In the genomic region with DNA sequence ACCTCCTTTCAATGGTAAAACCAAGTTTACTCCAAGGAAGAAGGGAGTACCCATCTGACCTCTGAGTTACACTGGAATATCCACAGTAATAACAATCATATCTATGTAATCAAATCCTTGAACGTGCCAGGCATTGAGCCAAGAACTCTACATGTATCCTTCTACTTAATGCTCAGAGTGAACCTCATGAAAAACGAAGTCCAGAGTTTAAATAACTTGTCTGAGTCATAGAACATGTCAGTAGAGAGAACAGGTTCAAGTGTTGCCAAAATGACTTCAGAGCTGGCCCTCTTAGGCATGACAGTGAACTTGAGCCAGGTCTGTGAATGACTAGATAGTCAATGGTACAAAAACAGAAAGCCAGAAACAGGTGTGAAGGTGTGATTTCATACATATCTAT, we compare ENCODE assay signal across 16 cellular contexts.
DNase-seq lines count a peak whose midpoint lies in the region; ATAC-seq and TF ChIP-seq lines count a peak whose summit lies in the region.
"Had no signal": no experiment of that assay in that cellular context is flagged by ENCODE, and none has a peak within 500 bp of the region (broad histone marks: within the 10 kb centered on the region; RNA-seq: fewer than 3 reads in every experiment).

No MANE protein-coding gene starts in this region.

- H3F3A ChIP-seq in SK-N-SH (replicated peaks; ENCODE audit: insufficient read depth), result no peaks in the 10 kb centered on the region

- TF ChIP-seq EP300 in SK-N-SH (IDR thresholded peaks at IDR 0.05; ENCODE audit: borderline replicate concordance in 1 of 2, low read depth in 1 of 2, low read length in 1 of 2), result no peak

- intact Hi-C loops in activated CD8-positive, alpha-beta T cell treated with anti-CD3 and anti-CD28 coated beads for 36 hours (cut with micrococcal nuclease), result no loop called here

- H3K36me3 ChIP-seq in SK-N-SH (replicated peaks in 1 of 2; ENCODE audit: control insufficient read depth in 1 of 2, insufficient read depth in 2 of 2, low read length in 1 of 2), result no peaks in the 10 kb centered on the region
- H3K36me3 ChIP-seq: spleen, upper lobe of left lung, WERI-Rb-1 had no signal

- no peak overlapping the region for H3K4me2 ChIP-seq in SK-N-SH

- no peaks in the 10 kb centered on the region for H3K79me2 ChIP-seq in SK-N-SH (ENCODE audit: insufficient read depth)

- TF ChIP-seq CTCF in activated CD8-positive, alpha-beta T cell treated with anti-CD3 and anti-CD28 coated beads for 36 hours (IDR thresholded peaks at IDR 0.05), result no peak
- no peak for TF ChIP-seq CTCF in SK-N-SH (IDR thresholded peaks at IDR 0.05)
- TF ChIP-seq CTCF in fibroblast of mammary gland (conservative IDR thresholded peaks at IDR 0.05; ENCODE audit: control insufficient read depth, insufficient read depth, low read depth, low read length), result no peak

- no peaks in the 10 kb centered on the region for H3K9me3 ChIP-seq in SK-N-SH

- CTCF ChIA-PET in activated CD8-positive, alpha-beta T cell treated with anti-CD3 and anti-CD28 coated beads, Interleukin-2, amount 10 ng/mL, durations not matched to agents 7 days and 5 days (lab: Charles Lee), result no interaction called here
- CTCF ChIA-PET in activated CD8-positive, alpha-beta T cell treated with anti-CD3 and anti-CD28 coated beads for 36 hours (lab: Charles Lee), result no interaction called here
- CTCF ChIA-PET in SK-N-SH (lab: Yijun Ruan, JAX), result interaction anchor here (0.9 to 1.1 kb wide), 2 partner anchors 8 to 322 kb away, joined by 3 read pairs; no protein-coding TSS in a partner anchor

- peaks cover 6% of the 10 kb centered on the region for H3K27me3 Mint-ChIP-seq in activated CD8-positive, alpha-beta T cell treated with anti-CD3 and anti-CD28 coated beads, Interleukin-2, amount 10 ng/mL, durations not matched to agents 7 days and 5 days (ENCODE audit: low read depth)
- H3K27me3 Mint-ChIP-seq in activated CD8-positive, alpha-beta T cell treated with anti-CD3 and anti-CD28 coated beads for 36 hours, result peaks cover 6% of the 10 kb centered on the region

- H3K4me1 ChIP-seq in SK-N-SH (ENCODE audit: control insufficient read depth in 1 of 2, insufficient read depth in 2 of 2, low read depth in 1 of 2, low read length in 1 of 2), result no peaks in the 10 kb centered on the region
- H3K4me1 ChIP-seq: spleen had no signal

- H3K9me3 Mint-ChIP-seq in activated CD8-positive, alpha-beta T cell treated with anti-CD3 and anti-CD28 coated beads, Interleukin-2, amount 10 ng/mL, durations not matched to agents 7 days and 5 days (ENCODE audit: insufficient read depth), result no peaks in the 10 kb centered on the region
- H3K9me3 Mint-ChIP-seq in activated CD8-positive, alpha-beta T cell treated with anti-CD3 and anti-CD28 coated beads for 36 hours, result peaks cover 10% of the 10 kb centered on the region

- H3K36me3 Mint-ChIP-seq in activated CD8-positive, alpha-beta T cell treated with anti-CD3 and anti-CD28 coated beads, Interleukin-2, amount 10 ng/mL, durations not matched to agents 7 days and 5 days (ENCODE audit: low read depth), result no peaks in the 10 kb centered on the region
- no peaks in the 10 kb centered on the region for H3K36me3 Mint-ChIP-seq in activated CD8-positive, alpha-beta T cell treated with anti-CD3 and anti-CD28 coated beads for 36 hours (ENCODE audit: low read depth)

- no peak overlapping the region for H3K4me3 Mint-ChIP-seq in activated CD8-positive, alpha-beta T cell treated with anti-CD3 and anti-CD28 coated beads, Interleukin-2, amount 10 ng/mL, durations not matched to agents 7 days and 5 days
- no peak overlapping the region for H3K4me3 Mint-ChIP-seq in activated CD8-positive, alpha-beta T cell treated with anti-CD3 and anti-CD28 coated beads for 36 hours
- H3K4me3 Mint-ChIP-seq: activated T-cell treated with anti-CD3 and anti-CD28 coated beads, Interleukin-2, amount 50 U/mL, for 24 hours; nephron had no signal

- no peak overlapping the region for H3K9ac ChIP-seq in SK-N-SH

- no peak overlapping the region for H2AFZ ChIP-seq in SK-N-SH (ENCODE audit: low read depth)

- no peaks in the 10 kb centered on the region for H3K9me2 ChIP-seq in SK-N-SH

- TF ChIP-seq RAD21 in SK-N-SH (IDR thresholded peaks at IDR 0.05; ENCODE audit: low read length), result no peak

- POLR2A ChIA-PET in activated CD8-positive, alpha-beta T cell treated with anti-CD3 and anti-CD28 coated beads, Interleukin-2, amount 10 ng/mL, durations not matched to agents 7 days and 5 days (lab: Charles Lee), result no interaction called here
- POLR2A ChIA-PET in activated CD8-positive, alpha-beta T cell treated with anti-CD3 and anti-CD28 coated beads for 36 hours (lab: Charles Lee), result no interaction called here
- POLR2A ChIA-PET in SK-N-SH (lab: Yijun Ruan, JAX), result no interaction called here

- no peak overlapping the region for H3K27ac Mint-ChIP-seq in activated CD8-positive, alpha-beta T cell treated with anti-CD3 and anti-CD28 coated beads, Interleukin-2, amount 10 ng/mL, durations not matched to agents 7 days and 5 days
- no peak overlapping the region for H3K27ac Mint-ChIP-seq in activated CD8-positive, alpha-beta T cell treated with anti-CD3 and anti-CD28 coated beads for 36 hours
- H3K27ac Mint-ChIP-seq: activated T-cell treated with anti-CD3 and anti-CD28 coated beads, Interleukin-2, amount 50 U/mL, for 24 hours; nephron had no signal

- H3K4me3 ChIP-seq in SK-N-SH (ENCODE audit: low read depth in 2 of 2, low read length in 1 of 2) (no peak overlapping the region), fibroblast of mammary gland (ENCODE audit: control insufficient read depth, low read depth, low read length) (no peak overlapping the region)
- H3K4me3 ChIP-seq: spleen, upper lobe of left lung had no signal

- no peak for ATAC-seq in activated CD8-positive, alpha-beta T cell treated with anti-CD3 and anti-CD28 coated beads, Interleukin-2, amount 10 ng/mL, durations not matched to agents 7 days and 5 days
- ATAC-seq in activated CD8-positive, alpha-beta T cell treated with anti-CD3 and anti-CD28 coated beads for 36 hours, result no peak
- no peak for ATAC-seq in HG03175 (IDR thresholded peaks at IDR 0.05; ENCODE audit: unreplicated experiment)
- ATAC-seq in GM21529 (IDR thresholded peaks at IDR 0.05; ENCODE audit: unreplicated experiment), result no peak

- H3K27ac ChIP-seq in SK-N-SH (ENCODE audit: low read depth in 2 of 2, low read length in 1 of 2), result no peak overlapping the region
- H3K27ac ChIP-seq: spleen, upper lobe of left lung, WERI-Rb-1 had no signal

- no peaks in the 10 kb centered on the region; the same call in 1 of the 2 replicates for H3K27me3 ChIP-seq in SK-N-SH (ENCODE audit: insufficient read depth)
- H3K27me3 ChIP-seq: upper lobe of left lung had no signal

- WGBS in SK-N-SH (ENCODE audit: low lambda C conversion rate), result 4% methylated on average over 2 of the region's 2 CpGs

- no peaks in the 10 kb centered on the region for H3K4me1 Mint-ChIP-seq in activated CD8-positive, alpha-beta T cell treated with anti-CD3 and anti-CD28 coated beads, Interleukin-2, amount 10 ng/mL, durations not matched to agents 7 days and 5 days (ENCODE audit: low read depth)
- no peaks in the 10 kb centered on the region for H3K4me1 Mint-ChIP-seq in activated CD8-positive, alpha-beta T cell treated with anti-CD3 and anti-CD28 coated beads for 36 hours (ENCODE audit: low read depth)

- peak; percentile 6 for DNase-seq in activated CD8-positive, alpha-beta T cell treated with anti-CD3 and anti-CD28 coated beads, Interleukin-2, amount 10 ng/mL, durations not matched to agents 7 days and 5 days
- DNase-seq in activated CD8-positive, alpha-beta T cell treated with anti-CD3 and anti-CD28 coated beads for 36 hours, result no peak
- no peak for DNase-seq in SK-N-SH
- DNase-seq in fibroblast of mammary gland (ENCODE audit: low read depth), result peak; percentile 48
- DNase-seq in stromal cell of bone marrow (ENCODE audit: low read depth), result peak; percentile 9
- no peak for DNase-seq in HT-29 (ENCODE audit: low spot score)
- DNase-seq: activated T-cell treated with anti-CD3 and anti-CD28 coated beads, Interleukin-2, amount 50 U/mL, for 24 hours; aorta; Karpas-422; NCI-H446; spleen; WERI-Rb-1 had no signal

- no peaks in the 10 kb centered on the region for H4K20me1 ChIP-seq in SK-N-SH (ENCODE audit: insufficient read depth)

TF ChIP-seq in SK-N-SH, 30 proteins besides CTCF, POLR2A, EP300 and RAD21:
- TF ChIP-seq NFIC (IDR thresholded peaks at IDR 0.05; ENCODE audit: borderline replicate concordance), result peak; percentile 62; the same call in 1 of the 2 replicates
- 0 out of 2 replicates have a peak, but pooled peaks have one; percentile 17 for TF ChIP-seq RXRA (IDR thresholded peaks at IDR 0.05; ENCODE audit: borderline replicate concordance, low read depth)
- no peak for TF ChIP-seq CHD2 (IDR thresholded peaks at IDR 0.05; ENCODE audit: low read length, partially characterized antibody)

Comparison
In these comparisons a context has a peak if more than half of its experiments do, and no peak if none do; other contexts are left out.
1. DNase-seq: peak in activated CD8-positive, alpha-beta T cell treated with anti-CD3 and anti-CD28 coated beads, Interleukin-2, amount 10 ng/mL, durations not matched to agents 7 days and 5 days (single experiment), fibroblast of mammary gland (single experiment) and stromal cell of bone marrow (single experiment); none in activated CD8-positive, alpha-beta T cell treated with anti-CD3 and anti-CD28 coated beads for 36 hours (single experiment), SK-N-SH (single experiment) and HT-29 (single experiment).